ENCODE assay signal across 8 cellular contexts in the genomic region with DNA sequence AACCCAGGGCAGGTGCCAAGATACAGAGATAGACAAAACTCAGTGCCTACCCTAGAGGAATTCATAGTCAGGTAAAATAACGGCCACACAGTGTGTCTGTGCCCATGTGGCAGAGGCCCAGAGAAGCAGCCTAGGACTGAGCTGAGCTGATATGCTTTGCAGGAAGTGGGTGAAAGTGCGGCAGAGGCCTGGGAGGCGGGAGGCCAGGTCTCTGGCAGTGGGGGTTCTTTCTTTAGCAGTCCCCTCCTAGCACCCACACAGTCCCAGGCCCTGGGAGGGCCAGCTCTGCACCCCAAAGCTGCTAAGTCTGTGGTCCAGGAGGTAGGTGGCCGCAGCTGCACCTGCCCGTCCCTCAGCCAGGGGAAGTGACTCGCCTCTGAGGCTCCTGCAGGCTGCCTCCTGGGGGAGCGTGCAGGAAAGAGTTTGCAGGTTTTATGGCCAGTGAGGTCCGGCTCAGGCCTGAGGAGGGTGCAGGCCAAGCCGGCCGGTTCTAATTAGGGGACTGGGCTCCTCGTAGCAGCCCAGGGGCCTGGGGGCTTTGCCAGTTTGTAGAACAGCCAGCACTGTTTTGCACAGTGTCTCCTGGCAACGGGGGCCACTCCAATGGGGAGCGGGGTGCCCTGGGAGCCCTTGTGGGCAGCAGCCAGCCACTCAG.
DNase-seq lines count a peak whose midpoint lies in the region; ATAC-seq and TF ChIP-seq lines count a peak whose summit lies in the region.

No MANE protein-coding gene starts in this region.

- H3K9me3 ChIP-seq in PC-9 (ENCODE audit: insufficient read depth, low read depth) (no peaks in the 10 kb centered on the region), neuronal stem cell (replicated peaks in 1 of 2; ENCODE audit: control insufficient read depth in 2 of 2, insufficient read depth in 1 of 2, low read depth in 1 of 2, low read length in 2 of 2) (peaks cover 0 to 1% of the 10 kb centered on the region in 2 donors)

- H2BK120ac ChIP-seq in neuronal stem cell (ENCODE audit: low read depth, low read length): no peak overlapping the region

- CTCF ChIA-PET in PC-9 (lab: Charles Lee): interaction anchor here (0.6 kb wide), 1 partner anchor 437 kb away, joined by 3 read pairs; no protein-coding TSS in a partner anchor

- H4K8ac ChIP-seq in neuronal stem cell (ENCODE audit: low read depth, low read length): no peak overlapping the region

- no peaks in the 10 kb centered on the region; the same call in 1 of the 2 replicates for H3F3A ChIP-seq in PC-9 (ENCODE audit: insufficient read depth, low read depth)

- H2BK5ac ChIP-seq in neuronal stem cell (ENCODE audit: low read length): peak overlapping the region; percentile 75

- peaks cover 2% of the 10 kb centered on the region for H3K79me1 ChIP-seq in neuronal stem cell (ENCODE audit: low read depth, low read length)

- H3K4ac ChIP-seq in neuronal stem cell (ENCODE audit: low read length): peak overlapping the region; percentile 23

- no peak overlapping the region for H3K27ac ChIP-seq in PC-9
- H3K27ac ChIP-seq in cingulate gyrus (ENCODE audit: low read depth, low read length): peak overlapping the region; percentile 87
- H3K27ac ChIP-seq in neuronal stem cell (replicated peaks; ENCODE audit: low read length): no peak overlapping the region

- POLR2A ChIA-PET in PC-9 (lab: Charles Lee; ENCODE audit: unreplicated experiment): interaction anchor here (0.6 kb wide), 1 partner anchor 13 kb away, joined by 3 read pairs; no protein-coding TSS in a partner anchor

- H3K4me1 ChIP-seq in PC-9 (replicated peaks; ENCODE audit: insufficient read depth) (peaks cover 27% of the 10 kb centered on the region), neuronal stem cell (ENCODE audit: control insufficient read depth in 2 of 2, insufficient read depth in 1 of 2, low read depth in 1 of 2, low read length in 2 of 2) (peaks cover 0 to 9% of the 10 kb centered on the region in 2 donors)

- no TSS peak for BruUV-seq in PC-9 (replicated peaks; lab: Mats Ljungman, UMichigan)

- no peak for TF ChIP-seq CTCF in PC-9 (conservative IDR thresholded peaks at IDR 0.05)
- TF ChIP-seq CTCF in lower leg skin (IDR thresholded peaks at IDR 0.05): no peak

- H3K4me3 ChIP-seq in PC-9: no peak overlapping the region
- H3K4me3 ChIP-seq in neuronal stem cell (ENCODE audit: low read length in 2 of 2): no peak overlapping the region
- no peak overlapping the region for H3K4me3 ChIP-seq in lower leg skin (ENCODE audit: low read depth, poor library complexity, severe bottlenecking)

- no peak for ATAC-seq in GM18873 (IDR thresholded peaks at IDR 0.05; ENCODE audit: low FRiP score, unreplicated experiment)

- no peaks in the 10 kb centered on the region for H3K9me2 ChIP-seq in PC-9 (ENCODE audit: insufficient read depth)

- TF ChIP-seq POLR2A in lower leg skin (IDR thresholded peaks at IDR 0.05): no peak

- H2AFZ ChIP-seq in PC-9 (no peak overlapping the region), neuronal stem cell (ENCODE audit: low read length) (no peak overlapping the region)

- no CpG with 5 or more reads among the region's 13 CpGs for WGBS in neuronal stem cell (ENCODE audit: extremely low coverage in 2 of 2, insufficient read length in 2 of 2, insufficient replicate concordance in 1 of 2), 2 donors
- 58 to 59% methylated on average over 5 to 13 of the region's 13 CpGs for WGBS in lower leg skin, 2 donors

- H3K4me2 ChIP-seq in PC-9 (peak overlapping the region; percentile 40; the same call in 1 of the 2 replicates), neuronal stem cell (ENCODE audit: insufficient read depth, low read length, poor library complexity, severe bottlenecking) (no peak overlapping the region)

- DNase-seq in EL (peak; percentile 49), PC-9 (no peak), neuronal stem cell (ENCODE audit: low spot score) (no peak), NCI-H1092 (lab: John Stamatoyannopoulos, UW) (no peak), lower leg skin (ENCODE audit: low spot score in 2 of 2) (no peak), AG20443 (ENCODE audit: low spot score) (no peak)

- H3K27me3 ChIP-seq in PC-9 (ENCODE audit: insufficient read depth, low read depth): no peaks in the 10 kb centered on the region
- peaks cover 0 to 20% (median 0%) of the 10 kb centered on the region in 3 experiments for H3K27me3 ChIP-seq in neuronal stem cell (ENCODE audit: control insufficient read depth in 3 of 3, insufficient read depth in 3 of 3, low read depth in 1 of 3, low read length in 3 of 3)

- intact Hi-C loops in PC-9 (cut with micrococcal nuclease; ENCODE audit: unreplicated experiment) (no loop called here), lower leg skin (cut with DNase I; ENCODE audit: low total_unique reads) (no loop called here)

- H3K9ac ChIP-seq in neuronal stem cell (ENCODE audit: low read depth, low read length, poor library complexity): no peak overlapping the region

- peak overlapping the region; percentile 64 for H3K18ac ChIP-seq in neuronal stem cell (ENCODE audit: low read length)

- peak overlapping the region; percentile 75 for H2AK5ac ChIP-seq in neuronal stem cell (ENCODE audit: low read depth, low read length)

- no peak overlapping the region for H2BK15ac ChIP-seq in neuronal stem cell (ENCODE audit: low read length)

- H2BK12ac ChIP-seq in neuronal stem cell (ENCODE audit: low read length): peak overlapping the region; percentile 58

- H3K79me2 ChIP-seq in PC-9 (ENCODE audit: low read depth): no peaks in the 10 kb centered on the region

- no peaks in the 10 kb centered on the region for H4K20me1 ChIP-seq in PC-9 (ENCODE audit: insufficient read depth)

- peak overlapping the region; percentile 55 for H3K23ac ChIP-seq in neuronal stem cell (ENCODE audit: low read depth, low read length, poor library complexity)

- peak overlapping the region; percentile 89 for H3K14ac ChIP-seq in neuronal stem cell (ENCODE audit: low read length)

- H4K91ac ChIP-seq in neuronal stem cell (ENCODE audit: low read depth, low read length, poor library complexity): no peak overlapping the region

- H3K36me3 ChIP-seq in PC-9 (ENCODE audit: low read depth) (no peaks in the 10 kb centered on the region), neuronal stem cell (replicated peaks in 1 of 2; ENCODE audit: control insufficient read depth in 2 of 2, insufficient read depth in 2 of 2, low read length in 2 of 2) (no peaks in the 10 kb centered on the region)
